In the genomic region with DNA sequence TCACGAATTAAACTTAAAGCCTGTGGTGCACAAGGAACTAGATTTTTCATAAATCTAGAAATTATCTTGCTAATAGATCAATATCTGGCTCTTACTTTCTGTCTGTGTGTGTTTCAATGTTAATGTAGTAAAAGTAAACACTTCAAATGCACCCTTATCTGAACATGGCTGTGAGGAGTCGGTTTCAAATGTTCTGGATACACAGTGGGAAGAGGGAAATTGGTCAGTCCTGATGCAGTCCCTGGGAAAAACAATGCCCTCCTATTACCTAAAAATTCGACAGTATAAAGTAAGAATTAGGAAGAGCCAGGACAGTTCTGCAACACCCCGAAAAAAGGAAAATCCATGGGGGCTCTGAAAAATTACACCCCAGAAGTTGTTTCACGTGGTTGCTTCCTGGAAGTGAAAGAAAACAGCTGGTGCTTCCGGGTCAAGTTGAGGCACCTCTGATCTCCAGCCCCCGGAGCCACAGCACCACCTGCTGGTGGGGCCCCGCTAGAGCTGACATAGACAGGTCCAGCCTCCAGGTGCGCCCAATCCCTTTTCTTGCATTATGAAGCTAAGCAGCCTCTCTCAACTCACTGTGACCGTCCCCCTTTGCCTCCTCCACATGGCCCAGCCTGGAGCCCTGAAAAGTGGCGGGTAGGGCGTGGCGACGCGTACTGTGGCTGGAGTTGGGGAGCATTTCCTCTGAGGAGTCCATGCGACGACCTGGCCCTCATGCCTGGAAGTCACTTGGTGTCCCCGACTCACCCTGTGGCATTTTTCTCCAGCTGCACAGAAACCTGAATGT, we compare ENCODE assay signal across 8 cellular contexts. TPM values are rescaled to one million over a fixed set of nuclear protein-coding genes. Genes with fewer than 3 reads are reported as not detected.
A peak's percentile ranks its signal among the peaks of the same experiment; 100 is the strongest.
DNase-seq lines count a peak whose midpoint lies in the region; ATAC-seq and TF ChIP-seq lines count a peak whose summit lies in the region.
"Had no signal": no experiment of that assay in that cellular context is flagged by ENCODE, and none has a peak within 500 bp of the region (broad histone marks: within the 10 kb centered on the region; RNA-seq: fewer than 3 reads in every experiment).

No MANE protein-coding gene starts in this region.

- H3K36me3 ChIP-seq in Karpas-422 (ENCODE audit: insufficient read depth, low read length): no peaks in the 10 kb centered on the region

- H3K27me3 ChIP-seq in Karpas-422 (ENCODE audit: low read length): no peaks in the 10 kb centered on the region

- no peaks in the 10 kb centered on the region for H3K36me3 Mint-ChIP-seq in activated CD8-positive, alpha-beta T cell treated with anti-CD3 and anti-CD28 coated beads for 36 hours (ENCODE audit: low read depth)

- H4K20me1 ChIP-seq in Karpas-422 (ENCODE audit: insufficient read depth, low read depth, low read length): no peaks in the 10 kb centered on the region

- H3K4me2 ChIP-seq in Karpas-422 (ENCODE audit: low read depth, low read length, poor library complexity, severe bottlenecking): peak overlapping the region; percentile 42

- ATAC-seq in activated CD8-positive, alpha-beta T cell treated with anti-CD3 and anti-CD28 coated beads for 36 hours: peak; percentile 73
- ATAC-seq in left lobe of liver (peak; percentile 80), GM19467 (IDR thresholded peaks at IDR 0.05; ENCODE audit: unreplicated experiment) (no peak)
- ATAC-seq: T-helper 17 cell had no signal

- peak overlapping the region; percentile 10; the same call in 1 of the 2 replicates for H3K4me3 ChIP-seq in Karpas-422 (ENCODE audit: low read length)

- H3K79me2 ChIP-seq in Karpas-422 (ENCODE audit: low read length): no peaks in the 10 kb centered on the region

- H3K9me2 ChIP-seq in Karpas-422 (replicated peaks; ENCODE audit: insufficient read depth, low read length): no peaks in the 10 kb centered on the region

- POLR2A ChIA-PET in GM10248 (lab: Yijun Ruan, JAX): no interaction called here
- POLR2A ChIA-PET in activated CD8-positive, alpha-beta T cell treated with anti-CD3 and anti-CD28 coated beads for 36 hours (lab: Charles Lee): no interaction called here

- no peaks in the 10 kb centered on the region for H3K4me1 Mint-ChIP-seq in activated CD8-positive, alpha-beta T cell treated with anti-CD3 and anti-CD28 coated beads for 36 hours (ENCODE audit: low read depth)

- no peak overlapping the region for H3K4me3 Mint-ChIP-seq in activated CD8-positive, alpha-beta T cell treated with anti-CD3 and anti-CD28 coated beads for 36 hours
- H3K4me3 Mint-ChIP-seq: T-helper 17 cell had no signal

- DNase-seq in GM10248 (ENCODE audit: extremely low spot score) (peak; percentile 26), Karpas-422 (peak; percentile 93), left lobe of liver (ENCODE audit: low spot score) (no peak), SKM-1 (lab: John Stamatoyannopoulos, UW; ENCODE audit: unreplicated experiment) (no peak), 8988T (no peak)
- DNase-seq in activated CD8-positive, alpha-beta T cell treated with anti-CD3 and anti-CD28 coated beads for 36 hours: peak; percentile 78

- peak overlapping the region; percentile 95 for H2AFZ ChIP-seq in Karpas-422 (ENCODE audit: low read length)

- H3K9me3 ChIP-seq in Karpas-422 (ENCODE audit: low read length): no peaks in the 10 kb centered on the region

- intact Hi-C loops in activated CD8-positive, alpha-beta T cell treated with anti-CD3 and anti-CD28 coated beads for 36 hours (cut with micrococcal nuclease): no loop called here

- CTCF ChIA-PET in GM10248 (lab: Yijun Ruan, JAX): interaction anchor here (0.7 to 1.7 kb wide), 3 partner anchors 11 to 133 kb away, joined by 3 to 4 read pairs (median 3); partner anchors contain the start of gene SLPI
- CTCF ChIA-PET in activated CD8-positive, alpha-beta T cell treated with anti-CD3 and anti-CD28 coated beads for 36 hours (lab: Charles Lee): interaction anchor here (0.6 to 2.3 kb wide), 15 partner anchors 9 to 222 kb away, joined by 3 to 10 read pairs (median 4); no protein-coding TSS in a partner anchor

- H3K27ac ChIP-seq in Karpas-422 (ENCODE audit: low read length): no peak overlapping the region

- H3K9ac ChIP-seq in Karpas-422 (ENCODE audit: low read length): no peak overlapping the region

- H3K27ac Mint-ChIP-seq in activated CD8-positive, alpha-beta T cell treated with anti-CD3 and anti-CD28 coated beads for 36 hours: no peak overlapping the region
- H3K27ac Mint-ChIP-seq: T-helper 17 cell had no signal

- peaks cover 2% of the 10 kb centered on the region for H3K9me3 Mint-ChIP-seq in activated CD8-positive, alpha-beta T cell treated with anti-CD3 and anti-CD28 coated beads for 36 hours

- H3K27me3 Mint-ChIP-seq in activated CD8-positive, alpha-beta T cell treated with anti-CD3 and anti-CD28 coated beads for 36 hours: peaks cover 24% of the 10 kb centered on the region

- peak; percentile 27 for TF ChIP-seq CTCF in GM10248 (IDR thresholded peaks at IDR 0.05; ENCODE audit: control extremely low read depth, extremely low read depth, low read depth, missing control alignments)
- peak; percentile 79 for TF ChIP-seq CTCF in activated CD8-positive, alpha-beta T cell treated with anti-CD3 and anti-CD28 coated beads for 36 hours (IDR thresholded peaks at IDR 0.05)

- peaks cover 4% of the 10 kb centered on the region; the same call in 1 of the 2 replicates for H3K4me1 ChIP-seq in Karpas-422 (ENCODE audit: low read length)

RNA-seq across cellular contexts. Expression of gene SEMG2, which starts 8.3 kb away (rescaled TPM):
- total RNA-seq in Karpas-422 (2014; rRNA removed; shearing (Covaris generic); ENCODE audit: low replicate concordance): not detected in 2 replicates
- total RNA-seq in activated CD8-positive, alpha-beta T cell treated with anti-CD3 and anti-CD28 coated beads for 36 hours: not detected
- not detected for total RNA-seq in left lobe of liver
- total RNA-seq: T-helper 17 cell had no signal

RNA-seq across cellular contexts. Expression of gene SEMG1, which starts 22.6 kb away (rescaled TPM):
- not detected in 2 replicates for total RNA-seq in Karpas-422 (2014; rRNA removed; shearing (Covaris generic); ENCODE audit: low replicate concordance)
- not detected for total RNA-seq in activated CD8-positive, alpha-beta T cell treated with anti-CD3 and anti-CD28 coated beads for 36 hours
- total RNA-seq in left lobe of liver: not detected
- total RNA-seq: T-helper 17 cell had no signal

RNA-seq across cellular contexts. Expression of gene SLPI, which starts 24.9 kb away (rescaled TPM):
- total RNA-seq in Karpas-422 (2014; rRNA removed; shearing (Covaris generic); ENCODE audit: low replicate concordance): not detected in 2 replicates
- not detected for total RNA-seq in activated CD8-positive, alpha-beta T cell treated with anti-CD3 and anti-CD28 coated beads for 36 hours
- 147 TPM for total RNA-seq in left lobe of liver
- total RNA-seq: T-helper 17 cell had no signal

RNA-seq across cellular contexts. Expression of gene PI3, which starts 54.8 kb away (rescaled TPM):
- total RNA-seq in Karpas-422 (2014; rRNA removed; shearing (Covaris generic); ENCODE audit: low replicate concordance): not detected in 2 replicates
- total RNA-seq in activated CD8-positive, alpha-beta T cell treated with anti-CD3 and anti-CD28 coated beads for 36 hours: not detected
- total RNA-seq in left lobe of liver: not detected
- total RNA-seq: T-helper 17 cell had no signal

Comparison
In these comparisons a context has a peak if more than half of its experiments do, and no peak if none do; other contexts are left out.
1. DNase-seq: peak in GM10248 (single experiment), Karpas-422 (single experiment) and activated CD8-positive, alpha-beta T cell treated with anti-CD3 and anti-CD28 coated beads for 36 hours (single experiment); none in left lobe of liver (single experiment), SKM-1 (single experiment) and 8988T (single experiment).
2. RNA of gene SLPI, which starts 24.9 kb away (total RNA-seq): 147 TPM in left lobe of liver (single experiment); not detected in Karpas-422 and not detected in activated CD8-positive, alpha-beta T cell treated with anti-CD3 and anti-CD28 coated beads for 36 hours; every median in the first group is over 100 times any median in the second.